9 cellular contexts compared by ENCODE assay signal in genomic region chr4:152385551-152385950, GRCh38.
DNase-seq lines count a peak whose midpoint lies in the region; ATAC-seq and TF ChIP-seq lines count a peak whose summit lies in the region.
"Had no signal": no experiment of that assay in that cellular context is flagged by ENCODE, and none has a peak within 500 bp of the region (broad histone marks: within the 10 kb centered on the region; RNA-seq: fewer than 3 reads in every experiment).

No MANE protein-coding gene starts in this region.

- H3K27ac Mint-ChIP-seq in natural killer cell, result no peak overlapping the region
- no peak overlapping the region for H3K27ac Mint-ChIP-seq in natural killer cell treated with Interleukin-12 subunit alpha and Interleukin-12 subunit beta and Interleukin-15 and Interleukin-18, amount 100 ng/mL, for 72 hours
- no peak overlapping the region for H3K27ac Mint-ChIP-seq in activated T-helper 1 cell treated with anti-CD3 and anti-CD28 coated beads, Interleukin-12 subunit alpha, Interleukin-12 subunit beta, Interleukin-2, Interleukin-4 antibody, amounts not matched to agents 30 ng/mL and 10 ng/mL and 1 ng/mL, durations not matched to agents 14 hours and 24 hours and 36 hours
- H3K27ac Mint-ChIP-seq: activated naive CD4-positive, alpha-beta T cell treated with anti-CD3 and anti-CD28 coated beads, Interleukin-2, amount 50 U/mL, for 24 hours had no signal

- DNase-seq in natural killer cell (no peak), left ventricle myocardium superior (no peak), NCI-H526 treated with DMSO at 0.1 percent for 48 hours (lab: John Stamatoyannopoulos, UW) (no peak), COLO668 (lab: John Stamatoyannopoulos, UW; ENCODE audit: unreplicated experiment) (no peak)
- DNase-seq in natural killer cell treated with Interleukin-12 subunit alpha and Interleukin-12 subunit beta and Interleukin-15 and Interleukin-18, amount 100 ng/mL, for 72 hours (ENCODE audit: low spot score), result no peak
- DNase-seq in NK-92 treated with Interleukin-12 subunit alpha and Interleukin-12 subunit beta, amount 100 ng/mL, for 24 hours (lab: John Stamatoyannopoulos, UW), result no peak
- no peak for DNase-seq in activated T-helper 1 cell treated with anti-CD3 and anti-CD28 coated beads, Interleukin-12 subunit alpha, Interleukin-12 subunit beta, Interleukin-2, Interleukin-4 antibody, amounts not matched to agents 30 ng/mL and 10 ng/mL and 1 ng/mL, durations not matched to agents 14 hours and 24 hours and 36 hours (ENCODE audit: low spot score)

- no peaks in the 10 kb centered on the region for H3K36me3 Mint-ChIP-seq in natural killer cell
- no peaks in the 10 kb centered on the region for H3K36me3 Mint-ChIP-seq in natural killer cell treated with Interleukin-12 subunit alpha and Interleukin-12 subunit beta and Interleukin-15 and Interleukin-18, amount 100 ng/mL, for 72 hours
- H3K36me3 Mint-ChIP-seq in activated T-helper 1 cell treated with anti-CD3 and anti-CD28 coated beads, Interleukin-12 subunit alpha, Interleukin-12 subunit beta, Interleukin-2, Interleukin-4 antibody, amounts not matched to agents 30 ng/mL and 10 ng/mL and 1 ng/mL, durations not matched to agents 14 hours and 24 hours and 36 hours (ENCODE audit: low read depth), result peaks cover 3% of the 10 kb centered on the region

- intact Hi-C loops in natural killer cell (cut with micrococcal nuclease), result no loop called here
- intact Hi-C loops in left ventricle myocardium superior (cut with micrococcal nuclease), result loop anchor here (10.0 kb wide), 1 partner anchor 621 kb away; the partner anchor contains the start of gene GATB
- intact Hi-C loops in activated T-helper 1 cell treated with anti-CD3 and anti-CD28 coated beads, Interleukin-12 subunit alpha, Interleukin-12 subunit beta, Interleukin-2, Interleukin-4 antibody, amounts not matched to agents 30 ng/mL and 10 ng/mL and 1 ng/mL, durations not matched to agents 14 hours and 24 hours and 36 hours (cut with micrococcal nuclease), result loop anchor here (10.0 kb wide), 1 partner anchor 1271 kb away; no protein-coding TSS in a partner anchor

- H3K4me1 Mint-ChIP-seq in natural killer cell, result peaks cover 22 to 31% of the 10 kb centered on the region in 2 donors
- peaks cover 15 to 19% of the 10 kb centered on the region in 2 donors for H3K4me1 Mint-ChIP-seq in natural killer cell treated with Interleukin-12 subunit alpha and Interleukin-12 subunit beta and Interleukin-15 and Interleukin-18, amount 100 ng/mL, for 72 hours (ENCODE audit: low read depth in 2 of 2)
- H3K4me1 Mint-ChIP-seq in activated T-helper 1 cell treated with anti-CD3 and anti-CD28 coated beads, Interleukin-12 subunit alpha, Interleukin-12 subunit beta, Interleukin-2, Interleukin-4 antibody, amounts not matched to agents 30 ng/mL and 10 ng/mL and 1 ng/mL, durations not matched to agents 14 hours and 24 hours and 36 hours (ENCODE audit: low read depth), result peaks cover 21% of the 10 kb centered on the region

- H3K4me3 Mint-ChIP-seq in natural killer cell, result no peak overlapping the region
- H3K4me3 Mint-ChIP-seq in natural killer cell treated with Interleukin-12 subunit alpha and Interleukin-12 subunit beta and Interleukin-15 and Interleukin-18, amount 100 ng/mL, for 72 hours, result no peak overlapping the region
- H3K4me3 Mint-ChIP-seq in activated T-helper 1 cell treated with anti-CD3 and anti-CD28 coated beads, Interleukin-12 subunit alpha, Interleukin-12 subunit beta, Interleukin-2, Interleukin-4 antibody, amounts not matched to agents 30 ng/mL and 10 ng/mL and 1 ng/mL, durations not matched to agents 14 hours and 24 hours and 36 hours, result no peak overlapping the region
- H3K4me3 Mint-ChIP-seq: activated naive CD4-positive, alpha-beta T cell treated with anti-CD3 and anti-CD28 coated beads, Interleukin-2, amount 50 U/mL, for 24 hours had no signal

- H3K27me3 Mint-ChIP-seq in natural killer cell (ENCODE audit: low read depth in 2 of 2), result no peaks in the 10 kb centered on the region
- no peaks in the 10 kb centered on the region for H3K27me3 Mint-ChIP-seq in natural killer cell treated with Interleukin-12 subunit alpha and Interleukin-12 subunit beta and Interleukin-15 and Interleukin-18, amount 100 ng/mL, for 72 hours
- no peaks in the 10 kb centered on the region for H3K27me3 Mint-ChIP-seq in activated T-helper 1 cell treated with anti-CD3 and anti-CD28 coated beads, Interleukin-12 subunit alpha, Interleukin-12 subunit beta, Interleukin-2, Interleukin-4 antibody, amounts not matched to agents 30 ng/mL and 10 ng/mL and 1 ng/mL, durations not matched to agents 14 hours and 24 hours and 36 hours (ENCODE audit: insufficient read depth)
- H3K27me3 Mint-ChIP-seq: activated naive CD4-positive, alpha-beta T cell treated with anti-CD3 and anti-CD28 coated beads, Interleukin-2, amount 50 U/mL, for 24 hours had no signal

- ATAC-seq in natural killer cell (no peak), SK-N-SH treated with all-trans-retinoic acid at 6 μM for 48 hours (peak; percentile 64), left ventricle myocardium superior (peak; percentile 25)
- ATAC-seq in natural killer cell treated with Interleukin-12 subunit alpha and Interleukin-12 subunit beta and Interleukin-15 and Interleukin-18, amount 100 ng/mL, for 72 hours, result no peak

- no peaks in the 10 kb centered on the region for H3K9me3 Mint-ChIP-seq in natural killer cell
- no peaks in the 10 kb centered on the region for H3K9me3 Mint-ChIP-seq in natural killer cell treated with Interleukin-12 subunit alpha and Interleukin-12 subunit beta and Interleukin-15 and Interleukin-18, amount 100 ng/mL, for 72 hours
- no peaks in the 10 kb centered on the region for H3K9me3 Mint-ChIP-seq in activated T-helper 1 cell treated with anti-CD3 and anti-CD28 coated beads, Interleukin-12 subunit alpha, Interleukin-12 subunit beta, Interleukin-2, Interleukin-4 antibody, amounts not matched to agents 30 ng/mL and 10 ng/mL and 1 ng/mL, durations not matched to agents 14 hours and 24 hours and 36 hours
- H3K9me3 Mint-ChIP-seq: activated naive CD4-positive, alpha-beta T cell treated with anti-CD3 and anti-CD28 coated beads, Interleukin-2, amount 50 U/mL, for 24 hours had no signal

- peak; percentile 25 for TF ChIP-seq CTCF in natural killer cell (IDR thresholded peaks at IDR 0.05)

TF ChIP-seq in SK-N-SH treated with all-trans-retinoic acid at 6 μM for 48 hours, 23 proteins besides CTCF, POLR2A, EP300 and RAD21:
- TF ChIP-seq, protein P1, sequence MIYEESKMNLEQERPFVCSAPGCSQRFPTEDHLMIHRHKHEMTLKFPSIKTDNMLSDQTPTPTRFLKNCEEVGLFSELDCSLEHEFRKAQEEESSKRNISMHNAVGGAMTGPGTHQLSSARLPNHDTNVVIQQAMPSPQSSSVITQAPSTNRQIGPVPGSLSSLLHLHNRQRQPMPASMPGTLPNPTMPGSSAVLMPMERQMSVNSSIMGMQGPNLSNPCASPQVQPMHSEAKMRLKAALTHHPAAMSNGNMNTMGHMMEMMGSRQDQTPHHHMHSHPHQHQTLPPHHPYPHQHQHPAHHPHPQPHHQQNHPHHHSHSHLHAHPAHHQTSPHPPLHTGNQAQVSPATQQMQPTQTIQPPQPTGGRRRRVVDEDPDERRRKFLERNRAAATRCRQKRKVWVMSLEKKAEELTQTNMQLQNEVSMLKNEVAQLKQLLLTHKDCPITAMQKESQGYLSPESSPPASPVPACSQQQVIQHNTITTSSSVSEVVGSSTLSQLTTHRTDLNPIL (CRISPR knock-in tag; IDR thresholded peaks at IDR 0.05; ENCODE audit: low read depth), result no peak
- TF ChIP-seq POU6F1 (CRISPR knock-in tag; IDR thresholded peaks at IDR 0.05; ENCODE audit: borderline replicate concordance, low read depth), result no peak

Comparison
In these comparisons a context has a peak if more than half of its experiments do, and no peak if none do; other contexts are left out.
1. ATAC-seq: peak in SK-N-SH treated with all-trans-retinoic acid at 6 μM for 48 hours (single experiment) and left ventricle myocardium superior (single experiment); none in natural killer cell (0 of 3) and natural killer cell treated with Interleukin-12 subunit alpha and Interleukin-12 subunit beta and Interleukin-15 and Interleukin-18, amount 100 ng/mL, for 72 hours (0 of 2).